In the genomic region with DNA sequence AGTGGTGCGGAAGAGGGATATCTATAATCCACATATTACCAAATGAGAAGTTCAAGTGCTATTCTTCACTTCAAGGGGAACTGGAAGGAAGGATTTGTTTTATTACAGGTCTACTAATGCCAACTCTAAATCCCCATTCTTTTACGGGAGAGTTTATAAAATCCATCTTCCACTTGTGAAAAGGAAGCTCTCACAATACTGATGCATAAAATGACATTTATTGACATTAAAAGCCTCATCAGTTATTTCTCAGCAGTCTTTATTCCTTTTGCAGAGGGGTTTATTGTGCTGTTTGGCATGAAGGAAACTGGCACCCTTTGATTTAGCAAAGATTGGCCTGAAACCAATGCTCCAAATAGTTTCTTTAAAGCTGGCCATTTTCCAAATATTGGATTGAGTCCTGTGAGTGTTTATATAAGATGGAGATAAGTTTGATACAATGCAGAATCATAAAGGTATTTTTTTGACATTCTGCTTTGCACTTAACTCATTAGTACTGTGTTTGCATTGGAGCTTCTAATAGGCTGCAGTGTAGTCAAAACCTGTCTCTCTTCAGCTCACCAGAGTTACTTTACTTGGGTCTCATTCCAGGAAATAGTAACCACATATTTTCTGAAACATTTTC, we compare ENCODE assay signal across 19 cellular contexts. TPM values are rescaled to one million over a fixed set of nuclear protein-coding genes. Genes with fewer than 3 reads are reported as not detected.
DNase-seq lines count a peak whose midpoint lies in the region; ATAC-seq and TF ChIP-seq lines count a peak whose summit lies in the region.
"Had no signal": no experiment of that assay in that cellular context is flagged by ENCODE, and none has a peak within 500 bp of the region (broad histone marks: within the 10 kb centered on the region; RNA-seq: fewer than 3 reads in every experiment).

No MANE protein-coding gene starts in this region.

- peaks cover 6 to 22% of the 10 kb centered on the region in 2 experiments; a peak in 3 of 4 replicates for H3K4me1 ChIP-seq in SK-N-SH (ENCODE audit: control insufficient read depth in 1 of 2, insufficient read depth in 2 of 2, low read depth in 1 of 2, low read length in 1 of 2)
- H3K4me1 ChIP-seq in neuron (ENCODE audit: insufficient read depth, low read length): no peaks in the 10 kb centered on the region
- H3K4me1 ChIP-seq: A549; BLaER1 treated with 17β-estradiol and CSF1 and Interleukin-3, amounts not matched to agents 10 nM and 100 nM; HAP-1 had no signal

- H3K4me3 ChIP-seq in SK-N-SH (ENCODE audit: low read depth in 2 of 2, low read length in 1 of 2) (no peak overlapping the region), neuron (ENCODE audit: low read length) (no peak overlapping the region)
- H3K4me3 ChIP-seq: A549; BLaER1 treated with 17β-estradiol and CSF1 and Interleukin-3, amounts not matched to agents 10 nM and 100 nM; HAP-1 had no signal

- no peak for TF ChIP-seq RAD21 in SK-N-SH (IDR thresholded peaks at IDR 0.05; ENCODE audit: low read length)

- H4K20me1 ChIP-seq in SK-N-SH (ENCODE audit: insufficient read depth): no peaks in the 10 kb centered on the region
- H4K20me1 ChIP-seq: BLaER1 treated with 17β-estradiol and CSF1 and Interleukin-3, amounts not matched to agents 10 nM and 100 nM had no signal

- H3K9me2 ChIP-seq in SK-N-SH: no peaks in the 10 kb centered on the region

- TF ChIP-seq EP300 in SK-N-SH (IDR thresholded peaks at IDR 0.05; ENCODE audit: borderline replicate concordance in 1 of 2, low read depth in 1 of 2, low read length in 1 of 2): peak in 1 of 2 experiments; percentile 27; a peak in 1 of 4 replicates

- 47% methylated on average over 2 of the region's 2 CpGs for WGBS in SK-N-SH (ENCODE audit: low lambda C conversion rate)

- peaks cover 8% of the 10 kb centered on the region for H3F3A ChIP-seq in SK-N-SH (replicated peaks; ENCODE audit: insufficient read depth)

- POLR2A ChIA-PET in SK-N-SH (lab: Yijun Ruan, JAX): no interaction called here

- no peak for ATAC-seq in HG02840 (IDR thresholded peaks at IDR 0.05; ENCODE audit: low FRiP score, unreplicated experiment)
- ATAC-seq: A549 had no signal

- H3K36me3 ChIP-seq in SK-N-SH (replicated peaks in 1 of 2; ENCODE audit: control insufficient read depth in 1 of 2, insufficient read depth in 2 of 2, low read length in 1 of 2): no peaks in the 10 kb centered on the region
- H3K36me3 ChIP-seq in neuron (ENCODE audit: insufficient read depth, low read length): no peaks in the 10 kb centered on the region
- H3K36me3 ChIP-seq: BLaER1 treated with 17β-estradiol and CSF1 and Interleukin-3, amounts not matched to agents 10 nM and 100 nM; HAP-1 had no signal

- H3K27me3 ChIP-seq in SK-N-SH (ENCODE audit: insufficient read depth) (no peaks in the 10 kb centered on the region), neuron (ENCODE audit: insufficient read depth, low read length) (no peaks in the 10 kb centered on the region)
- H3K27me3 ChIP-seq: BLaER1 treated with 17β-estradiol and CSF1 and Interleukin-3, amounts not matched to agents 10 nM and 100 nM had no signal

- H3K9ac ChIP-seq in SK-N-SH: no peak overlapping the region
- H3K9ac ChIP-seq: BLaER1 treated with 17β-estradiol and CSF1 and Interleukin-3, amounts not matched to agents 10 nM and 100 nM had no signal

- H2AFZ ChIP-seq in SK-N-SH (ENCODE audit: low read depth) (no peak overlapping the region), neuron (ENCODE audit: low read depth, low read length) (peak overlapping the region; percentile 16)

- in situ Hi-C loops in ACHN (cut with HindIII; ENCODE audit: low pct_ligation_motif_present, low pct_unique_long_range_greater_than_20kb, low sequenced_read_pairs): no loop called here

- H3K9me3 ChIP-seq in SK-N-SH (no peaks in the 10 kb centered on the region), neuron (ENCODE audit: low read length) (no peaks in the 10 kb centered on the region)
- H3K9me3 ChIP-seq: A549; BLaER1 treated with 17β-estradiol and CSF1 and Interleukin-3, amounts not matched to agents 10 nM and 100 nM; HAP-1 had no signal

- H3K79me2 ChIP-seq in SK-N-SH (ENCODE audit: insufficient read depth): no peaks in the 10 kb centered on the region; the same call in 1 of the 2 replicates

- H3K4me2 ChIP-seq in SK-N-SH: no peak overlapping the region
- H3K4me2 ChIP-seq: A549; BLaER1 treated with 17β-estradiol and CSF1 and Interleukin-3, amounts not matched to agents 10 nM and 100 nM had no signal

- peak; percentile 53 for DNase-seq in DMS153 (lab: John Stamatoyannopoulos, UW)
- DNase-seq in NCI-H1105 (lab: John Stamatoyannopoulos, UW): peak; percentile 9
- DNase-seq in SK-N-SH: no peak
- no peak for DNase-seq in stimulated activated CD4-positive, alpha-beta T cell treated with anti-CD3 and anti-CD28 coated beads, Interleukin-1b, Interleukin-23, amount 100 ng/mL, for 48 hours
- no peak for DNase-seq in ACHN
- DNase-seq: CD8-positive, alpha-beta memory T cell; MV-4-11; NCI-H1417 treated with DMSO at 0.1 percent for 48 hours; NCI-H187 treated with DMSO at 0.1 percent for 48 hours; NCI-H510A; NCI-H82; OCI-M1; SHP77 treated with DMSO at 0.1 percent for 48 hours; T-helper 1 cell had no signal

- no peak for TF ChIP-seq CTCF in SK-N-SH (IDR thresholded peaks at IDR 0.05)

- peak overlapping the region; percentile 51 to 62; a peak in 2 of 4 replicates for H3K27ac ChIP-seq in SK-N-SH (ENCODE audit: low read depth in 2 of 2, low read length in 1 of 2)
- H3K27ac ChIP-seq: A549; BLaER1 treated with 17β-estradiol and CSF1 and Interleukin-3, amounts not matched to agents 10 nM and 100 nM had no signal

- CTCF ChIA-PET in SK-N-SH (lab: Yijun Ruan, JAX): interaction anchor here (0.6 kb wide), 1 partner anchor 268 kb away, joined by 3 read pairs; no protein-coding TSS in a partner anchor

TF ChIP-seq in SK-N-SH, 30 proteins besides CTCF, POLR2A, EP300 and RAD21:
- no peak for TF ChIP-seq RCOR1 (IDR thresholded peaks at IDR 0.05; ENCODE audit: low read length)
- TF ChIP-seq, protein P1, sequence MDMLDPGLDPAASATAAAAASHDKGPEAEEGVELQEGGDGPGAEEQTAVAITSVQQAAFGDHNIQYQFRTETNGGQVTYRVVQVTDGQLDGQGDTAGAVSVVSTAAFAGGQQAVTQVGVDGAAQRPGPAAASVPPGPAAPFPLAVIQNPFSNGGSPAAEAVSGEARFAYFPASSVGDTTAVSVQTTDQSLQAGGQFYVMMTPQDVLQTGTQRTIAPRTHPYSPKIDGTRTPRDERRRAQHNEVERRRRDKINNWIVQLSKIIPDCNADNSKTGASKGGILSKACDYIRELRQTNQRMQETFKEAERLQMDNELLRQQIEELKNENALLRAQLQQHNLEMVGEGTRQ (IDR thresholded peaks at IDR 0.05; ENCODE audit: borderline replicate concordance, low read depth, low read length): no peak
- no peak for TF ChIP-seq CHD2 (IDR thresholded peaks at IDR 0.05; ENCODE audit: low read length, partially characterized antibody)
- no peak for TF ChIP-seq GATA2 (CRISPR knock-in tag; IDR thresholded peaks at IDR 0.05)
- peak; percentile 64 for TF ChIP-seq TCF12 (IDR thresholded peaks at IDR 0.05)
- TF ChIP-seq, protein P2, sequence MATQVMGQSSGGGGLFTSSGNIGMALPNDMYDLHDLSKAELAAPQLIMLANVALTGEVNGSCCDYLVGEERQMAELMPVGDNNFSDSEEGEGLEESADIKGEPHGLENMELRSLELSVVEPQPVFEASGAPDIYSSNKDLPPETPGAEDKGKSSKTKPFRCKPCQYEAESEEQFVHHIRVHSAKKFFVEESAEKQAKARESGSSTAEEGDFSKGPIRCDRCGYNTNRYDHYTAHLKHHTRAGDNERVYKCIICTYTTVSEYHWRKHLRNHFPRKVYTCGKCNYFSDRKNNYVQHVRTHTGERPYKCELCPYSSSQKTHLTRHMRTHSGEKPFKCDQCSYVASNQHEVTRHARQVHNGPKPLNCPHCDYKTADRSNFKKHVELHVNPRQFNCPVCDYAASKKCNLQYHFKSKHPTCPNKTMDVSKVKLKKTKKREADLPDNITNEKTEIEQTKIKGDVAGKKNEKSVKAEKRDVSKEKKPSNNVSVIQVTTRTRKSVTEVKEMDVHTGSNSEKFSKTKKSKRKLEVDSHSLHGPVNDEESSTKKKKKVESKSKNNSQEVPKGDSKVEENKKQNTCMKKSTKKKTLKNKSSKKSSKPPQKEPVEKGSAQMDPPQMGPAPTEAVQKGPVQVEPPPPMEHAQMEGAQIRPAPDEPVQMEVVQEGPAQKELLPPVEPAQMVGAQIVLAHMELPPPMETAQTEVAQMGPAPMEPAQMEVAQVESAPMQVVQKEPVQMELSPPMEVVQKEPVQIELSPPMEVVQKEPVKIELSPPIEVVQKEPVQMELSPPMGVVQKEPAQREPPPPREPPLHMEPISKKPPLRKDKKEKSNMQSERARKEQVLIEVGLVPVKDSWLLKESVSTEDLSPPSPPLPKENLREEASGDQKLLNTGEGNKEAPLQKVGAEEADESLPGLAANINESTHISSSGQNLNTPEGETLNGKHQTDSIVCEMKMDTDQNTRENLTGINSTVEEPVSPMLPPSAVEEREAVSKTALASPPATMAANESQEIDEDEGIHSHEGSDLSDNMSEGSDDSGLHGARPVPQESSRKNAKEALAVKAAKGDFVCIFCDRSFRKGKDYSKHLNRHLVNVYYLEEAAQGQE (IDR thresholded peaks at IDR 0.05; ENCODE audit: low read depth, low read length): no peak
- TF ChIP-seq EZH2phosphoT487 (IDR thresholded peaks at IDR 0.05; ENCODE audit: borderline replicate concordance, low read depth): no peak
- peak; percentile 27; the same call in 1 of the 2 replicates for TF ChIP-seq TEAD4 (IDR thresholded peaks at IDR 0.05; ENCODE audit: borderline replicate concordance, insufficient read depth)
- TF ChIP-seq FOXM1 (IDR thresholded peaks at IDR 0.05; ENCODE audit: low read depth): no peak
- peak; percentile 74 for TF ChIP-seq NFIC (IDR thresholded peaks at IDR 0.05; ENCODE audit: borderline replicate concordance)
- TF ChIP-seq, protein P3, sequence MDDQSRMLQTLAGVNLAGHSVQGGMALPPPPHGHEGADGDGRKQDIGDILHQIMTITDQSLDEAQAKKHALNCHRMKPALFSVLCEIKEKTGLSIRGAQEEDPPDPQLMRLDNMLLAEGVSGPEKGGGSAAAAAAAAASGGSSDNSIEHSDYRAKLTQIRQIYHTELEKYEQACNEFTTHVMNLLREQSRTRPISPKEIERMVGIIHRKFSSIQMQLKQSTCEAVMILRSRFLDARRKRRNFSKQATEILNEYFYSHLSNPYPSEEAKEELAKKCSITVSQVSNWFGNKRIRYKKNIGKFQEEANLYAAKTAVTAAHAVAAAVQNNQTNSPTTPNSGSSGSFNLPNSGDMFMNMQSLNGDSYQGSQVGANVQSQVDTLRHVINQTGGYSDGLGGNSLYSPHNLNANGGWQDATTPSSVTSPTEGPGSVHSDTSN (IDR thresholded peaks at IDR 0.05): peak; percentile 27; the same call in 1 of the 2 replicates
TF ChIP-seq in SK-N-SH: peak in this region for 4.

RNA-seq across cellular contexts. Expression of a gene that starts 26.6 kb away (rescaled TPM):
- polyA plus RNA-seq in SK-N-SH (2012; rRNA removed): 0.19 and 0.28 TPM in 2 replicates
- 0.41 and 0.66 TPM in 2 replicates for polyA plus RNA-seq in SK-N-SH (2012; cell fraction: cytosol; rRNA removed)
- 0.31 and 0.51 TPM in 2 replicates for polyA plus RNA-seq in SK-N-SH (2012; cell fraction: nucleus; rRNA removed)
- polyA plus RNA-seq: CD8-positive, alpha-beta memory T cell had no signal

Comparison
In these comparisons a context has a peak if more than half of its experiments do, and no peak if none do; other contexts are left out.
1. DNase-seq: peak in DMS153 (single experiment) and NCI-H1105 (single experiment); none in SK-N-SH (single experiment), stimulated activated CD4-positive, alpha-beta T cell treated with anti-CD3 and anti-CD28 coated beads, Interleukin-1b, Interleukin-23, amount 100 ng/mL, for 48 hours (single experiment) and ACHN (single experiment).